10 cellular contexts compared by ENCODE assay signal in the genomic region with DNA sequence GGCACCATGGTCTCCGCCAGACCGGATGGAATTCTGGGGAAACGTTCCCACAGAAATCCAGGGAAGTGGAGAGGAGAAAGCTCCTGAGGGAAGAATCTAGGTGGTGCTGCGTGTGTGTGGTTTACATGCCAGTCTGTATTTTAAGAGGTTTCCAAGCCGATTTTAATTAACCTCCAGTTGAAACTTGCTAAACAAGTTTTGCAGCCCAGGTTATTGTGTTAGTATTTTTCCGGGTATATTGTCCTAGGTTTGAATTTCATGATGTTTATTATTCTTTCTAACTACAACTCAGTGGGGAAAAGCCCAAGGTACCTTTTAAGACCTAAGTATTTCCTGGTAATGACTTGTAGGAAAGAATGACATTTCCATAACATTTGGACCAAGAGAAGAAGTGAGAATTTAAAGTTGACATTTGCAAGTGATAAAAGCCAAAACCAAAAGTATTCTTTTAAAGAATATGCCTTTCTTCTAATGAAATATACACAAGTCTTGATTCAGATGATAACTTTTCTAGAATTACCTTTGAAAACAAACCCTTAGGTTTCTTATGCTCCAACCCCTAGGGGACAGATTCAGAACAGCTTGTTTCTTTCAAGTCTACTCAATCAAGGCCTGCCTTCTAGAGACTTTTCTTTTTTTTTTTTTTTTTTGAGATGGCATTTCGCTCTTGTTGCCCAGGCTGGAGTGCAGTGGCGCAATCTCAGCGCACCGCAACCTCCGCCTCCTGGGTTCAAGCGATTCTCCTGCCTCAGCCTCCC. TPM values are rescaled to one million over a fixed set of nuclear protein-coding genes. Genes with fewer than 3 reads are reported as not detected.
A peak's percentile ranks its signal among the peaks of the same experiment; 100 is the strongest.
DNase-seq lines count a peak whose midpoint lies in the region; FAIRE-seq and TF ChIP-seq lines count a peak whose summit lies in the region.
"Had no signal": no experiment of that assay in that cellular context is flagged by ENCODE, and none has a peak within 500 bp of the region (broad histone marks: within the 10 kb centered on the region; RNA-seq: fewer than 3 reads in every experiment).

No MANE protein-coding gene starts in this region.

- H3K27ac Mint-ChIP-seq in endodermal cell (no peak overlapping the region), osteocyte (ENCODE audit: unreplicated experiment) (peak overlapping the region; percentile 14)
- no peak overlapping the region for H3K27ac Mint-ChIP-seq in activated T-helper 1 cell treated with anti-CD3 and anti-CD28 coated beads, Interleukin-12 subunit alpha, Interleukin-12 subunit beta, Interleukin-2, Interleukin-4 antibody, amounts not matched to agents 30 ng/mL and 10 ng/mL and 1 ng/mL, durations not matched to agents 14 hours and 24 hours and 36 hours

- no peak overlapping the region for H3K9ac ChIP-seq in endodermal cell (ENCODE audit: extremely low read depth, low read length, poor library complexity, severe bottlenecking)

- H3K27me3 ChIP-seq in endodermal cell (ENCODE audit: control insufficient read depth, insufficient read depth, low read length, poor library complexity, severe bottlenecking): no peaks in the 10 kb centered on the region

- no peak overlapping the region for H3K27ac ChIP-seq in endodermal cell (ENCODE audit: low read depth, low read length)

- FAIRE-seq in urothelium cell line (lab: Jason Lieb, UNC): no peak
- FAIRE-seq: D721Med had no signal

- intact Hi-C loops in activated T-helper 1 cell treated with anti-CD3 and anti-CD28 coated beads, Interleukin-12 subunit alpha, Interleukin-12 subunit beta, Interleukin-2, Interleukin-4 antibody, amounts not matched to agents 30 ng/mL and 10 ng/mL and 1 ng/mL, durations not matched to agents 14 hours and 24 hours and 36 hours (cut with micrococcal nuclease): no loop called here

- H3K27me3 Mint-ChIP-seq in endodermal cell (ENCODE audit: insufficient read depth): no peaks in the 10 kb centered on the region
- H3K27me3 Mint-ChIP-seq in osteocyte (ENCODE audit: unreplicated experiment): no peaks in the 10 kb centered on the region
- no peaks in the 10 kb centered on the region for H3K27me3 Mint-ChIP-seq in activated T-helper 1 cell treated with anti-CD3 and anti-CD28 coated beads, Interleukin-12 subunit alpha, Interleukin-12 subunit beta, Interleukin-2, Interleukin-4 antibody, amounts not matched to agents 30 ng/mL and 10 ng/mL and 1 ng/mL, durations not matched to agents 14 hours and 24 hours and 36 hours (ENCODE audit: insufficient read depth)

- H3K9me3 Mint-ChIP-seq in endodermal cell: no peaks in the 10 kb centered on the region
- no peaks in the 10 kb centered on the region for H3K9me3 Mint-ChIP-seq in osteocyte (ENCODE audit: unreplicated experiment)
- no peaks in the 10 kb centered on the region for H3K9me3 Mint-ChIP-seq in activated T-helper 1 cell treated with anti-CD3 and anti-CD28 coated beads, Interleukin-12 subunit alpha, Interleukin-12 subunit beta, Interleukin-2, Interleukin-4 antibody, amounts not matched to agents 30 ng/mL and 10 ng/mL and 1 ng/mL, durations not matched to agents 14 hours and 24 hours and 36 hours

- no peak overlapping the region for H3K4me3 ChIP-seq in endodermal cell (ENCODE audit: low read length)
- H3K4me3 ChIP-seq: tibial nerve had no signal

- TF ChIP-seq CTCF in endodermal cell (conservative IDR thresholded peaks at IDR 0.05) (peak; percentile 63), osteocyte (IDR thresholded peaks at IDR 0.05) (no peak)

- H3K4me3 Mint-ChIP-seq in endodermal cell (no peak overlapping the region), osteocyte (ENCODE audit: unreplicated experiment) (no peak overlapping the region)
- H3K4me3 Mint-ChIP-seq in activated T-helper 1 cell treated with anti-CD3 and anti-CD28 coated beads, Interleukin-12 subunit alpha, Interleukin-12 subunit beta, Interleukin-2, Interleukin-4 antibody, amounts not matched to agents 30 ng/mL and 10 ng/mL and 1 ng/mL, durations not matched to agents 14 hours and 24 hours and 36 hours: no peak overlapping the region

- DNase-seq in DMS79 (lab: John Stamatoyannopoulos, UW): peak; percentile 40
- peak in 2 of 3 experiments; percentile 54 to 80 for DNase-seq in NCI-H1417 (lab: John Stamatoyannopoulos, UW)
- no peak for DNase-seq in endodermal cell
- no peak for DNase-seq in osteocyte (ENCODE audit: extremely low spot score, unreplicated experiment)
- no peak for DNase-seq in RPMI8226
- no peak for DNase-seq in activated T-helper 1 cell treated with anti-CD3 and anti-CD28 coated beads, Interleukin-12 subunit alpha, Interleukin-12 subunit beta, Interleukin-2, Interleukin-4 antibody, amounts not matched to agents 30 ng/mL and 10 ng/mL and 1 ng/mL, durations not matched to agents 14 hours and 24 hours and 36 hours (ENCODE audit: low spot score)
- DNase-seq in urothelium cell line (ENCODE audit: low spot score): no peak
- DNase-seq: stimulated activated CD4-positive, alpha-beta T cell treated with anti-CD3 and anti-CD28 coated beads, Interleukin-4, amount 100 ng/mL, for 24 hours had no signal

- peaks cover 10% of the 10 kb centered on the region for H3K4me1 Mint-ChIP-seq in endodermal cell
- H3K4me1 Mint-ChIP-seq in osteocyte (ENCODE audit: unreplicated experiment): peaks cover 33% of the 10 kb centered on the region
- H3K4me1 Mint-ChIP-seq in activated T-helper 1 cell treated with anti-CD3 and anti-CD28 coated beads, Interleukin-12 subunit alpha, Interleukin-12 subunit beta, Interleukin-2, Interleukin-4 antibody, amounts not matched to agents 30 ng/mL and 10 ng/mL and 1 ng/mL, durations not matched to agents 14 hours and 24 hours and 36 hours (ENCODE audit: low read depth): peaks cover 5% of the 10 kb centered on the region

- H3K36me3 Mint-ChIP-seq in endodermal cell (ENCODE audit: low read depth) (no peaks in the 10 kb centered on the region), osteocyte (ENCODE audit: unreplicated experiment) (no peaks in the 10 kb centered on the region)
- H3K36me3 Mint-ChIP-seq in activated T-helper 1 cell treated with anti-CD3 and anti-CD28 coated beads, Interleukin-12 subunit alpha, Interleukin-12 subunit beta, Interleukin-2, Interleukin-4 antibody, amounts not matched to agents 30 ng/mL and 10 ng/mL and 1 ng/mL, durations not matched to agents 14 hours and 24 hours and 36 hours (ENCODE audit: low read depth): no peaks in the 10 kb centered on the region

- H3K9me3 ChIP-seq in endodermal cell (ENCODE audit: control insufficient read depth, low read length): no peaks in the 10 kb centered on the region
- H3K9me3 ChIP-seq: tibial nerve had no signal

- WGBS in endodermal cell (ENCODE audit: insufficient coverage in 1 of 2, insufficient read length in 1 of 2), 2 experiments: 92% methylated on average over 10 of the region's 12 CpGs; no CpG with 5 or more reads in 1 of the 2 experiments

- H3K4me1 ChIP-seq in endodermal cell (ENCODE audit: control insufficient read depth, insufficient read depth, low read length): no peaks in the 10 kb centered on the region

- no peaks in the 10 kb centered on the region for H3K36me3 ChIP-seq in endodermal cell (ENCODE audit: control insufficient read depth, insufficient read depth, low read length)
- H3K36me3 ChIP-seq: tibial nerve had no signal

RNA-seq across cellular contexts. Expression of a gene that starts 14.6 kb away (rescaled TPM):
- 100 to 1,000 TPM in 1 of 2 donors, 10 to 100 TPM in 1; 63.4 to 118 TPM for total RNA-seq in endodermal cell
- 72.8 TPM for polyA plus RNA-seq in endodermal cell (2013, experiment 1 of 2)
- polyA plus RNA-seq in endodermal cell (2013, experiment 2 of 2): 67.6 TPM
- total RNA-seq in osteocyte: 216 and 234 TPM in 2 replicates
- total RNA-seq in activated T-helper 1 cell treated with anti-CD3 and anti-CD28 coated beads, Interleukin-12 subunit alpha, Interleukin-12 subunit beta, Interleukin-2, Interleukin-4 antibody, amounts not matched to agents 30 ng/mL and 10 ng/mL and 1 ng/mL, durations not matched to agents 14 hours and 24 hours and 36 hours: 71.8 and 74.8 TPM in 2 replicates

RNA-seq across cellular contexts. Expression of a gene that starts 54.5 kb away (rescaled TPM):
- total RNA-seq in endodermal cell (10 to 100 TPM; 34.6 to 58.4 TPM), osteocyte (53.8 and 57.9 TPM in 2 replicates)
- polyA plus RNA-seq in endodermal cell (2013, experiment 1 of 2): 32.4 TPM
- 26.2 TPM for polyA plus RNA-seq in endodermal cell (2013, experiment 2 of 2)
- total RNA-seq in activated T-helper 1 cell treated with anti-CD3 and anti-CD28 coated beads, Interleukin-12 subunit alpha, Interleukin-12 subunit beta, Interleukin-2, Interleukin-4 antibody, amounts not matched to agents 30 ng/mL and 10 ng/mL and 1 ng/mL, durations not matched to agents 14 hours and 24 hours and 36 hours: 58.3 and 60.3 TPM in 2 replicates

Comparison
In these comparisons a context has a peak if more than half of its experiments do, and no peak if none do; other contexts are left out.
1. DNase-seq: peak in DMS79 (single experiment) and NCI-H1417 (2 of 3); none in endodermal cell (single experiment), osteocyte (single experiment), RPMI8226 (single experiment), activated T-helper 1 cell treated with anti-CD3 and anti-CD28 coated beads, Interleukin-12 subunit alpha, Interleukin-12 subunit beta, Interleukin-2, Interleukin-4 antibody, amounts not matched to agents 30 ng/mL and 10 ng/mL and 1 ng/mL, durations not matched to agents 14 hours and 24 hours and 36 hours (single experiment) and urothelium cell line (single experiment).